Comparison of ENCODE assay signal across 35 cellular contexts in the genomic region with DNA sequence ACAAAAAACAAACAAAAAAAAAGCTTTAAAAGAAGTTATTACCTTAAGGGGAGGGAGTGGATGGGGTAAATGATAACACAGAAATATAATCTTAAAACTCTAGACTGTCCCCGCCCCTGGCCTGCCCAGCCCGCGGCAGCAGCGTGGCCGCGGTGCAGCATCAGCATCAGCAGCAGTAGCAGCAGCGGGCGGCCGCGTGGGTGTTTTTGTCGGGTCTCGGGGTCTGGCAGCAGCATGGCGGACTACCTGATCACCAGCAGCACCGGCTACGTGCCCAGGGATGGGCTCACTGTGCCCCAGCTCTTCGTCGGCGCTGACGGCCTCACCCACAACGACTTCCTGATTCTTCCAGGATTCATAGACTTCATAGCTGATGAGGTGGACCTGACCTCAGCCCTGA.
"Had no signal": no experiment of that assay in that cellular context is flagged by ENCODE, and none has a peak within 500 bp of the region (broad histone marks: within the 10 kb centered on the region; RNA-seq: fewer than 3 reads in every experiment).

No MANE protein-coding gene starts in this region.

- H3K36me3 ChIP-seq: MG63 had no signal

- H3K4me3 ChIP-seq: MG63 had no signal

- H3K9ac ChIP-seq: KMS-11 had no signal

- H3K27ac ChIP-seq: KMS-11 had no signal

- H3K4me2 ChIP-seq: KMS-11 had no signal

- H3K9me3 ChIP-seq: MG63 had no signal

- H3K27me3 ChIP-seq: MG63 had no signal

- DNase-seq: Karpas-422, Kasumi-1, KG1, MG63, MM.1S, MV-4-11, NCI-H1048, NCI-H1092, NCI-H1092 treated with DMSO at 0.1 percent for 48 hours, NCI-H1105, NCI-H1105 treated with DMSO at 0.1 percent for 48 hours, NCI-H1417, NCI-H1417 treated with DMSO at 0.1 percent for 48 hours, NCI-H1436, NCI-H1436 treated with DMSO at 0.1 percent for 48 hours, NCI-H146, NCI-H1694, NCI-H1694 treated with DMSO at 0.1 percent for 48 hours, NCI-H187, NCI-H187 treated with DMSO at 0.1 percent for 48 hours, NCI-H1930, NCI-H2029, NCI-H2029 treated with DMSO at 0.1 percent for 48 hours, NCI-H2081, NCI-H2081 treated with DMSO at 0.1 percent for 48 hours, NCI-H2107, NCI-H2171, NCI-H2171 treated with DMSO at 0.1 percent for 48 hours, NCI-H2227 treated with DMSO at 0.1 percent for 48 hours, NCI-H226, NCI-H345, NCI-H446, NCI-H446 treated with DMSO at 0.1 percent for 48 hours, NCI-H510A had no signal
